In the genomic region with DNA sequence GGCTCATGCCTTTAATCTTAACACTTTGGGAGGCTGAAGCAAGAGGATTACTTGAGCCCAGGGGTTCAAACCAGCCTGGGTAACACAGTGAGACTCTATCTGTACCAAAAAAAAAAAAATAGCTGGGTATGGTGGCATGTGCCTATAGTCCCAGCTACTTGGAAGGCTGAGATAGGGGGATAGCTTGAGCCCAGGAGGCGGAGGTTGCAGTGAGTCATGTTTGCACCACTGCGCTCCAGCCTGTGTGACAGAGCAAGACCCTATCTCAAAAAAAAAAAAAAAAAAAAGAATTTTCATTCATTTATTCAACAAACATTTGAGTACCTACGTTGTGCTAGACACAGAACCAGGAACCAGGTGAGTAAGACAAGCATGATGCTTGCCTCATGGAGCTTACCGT, we compare ENCODE assay signal across 1 cellular context.
TF ChIP-seq lines count a peak whose summit lies in the region.

No MANE protein-coding gene starts in this region.

TF ChIP-seq in HepG2, 621 proteins besides CTCF, POLR2A, EP300 and RAD21:
- TF ChIP-seq ERF (CRISPR knock-in tag; IDR thresholded peaks at IDR 0.05), result 0 out of 2 replicates have a peak, but pooled peaks have one; percentile 1
- no peak for TF ChIP-seq MAZ (IDR thresholded peaks at IDR 0.05; ENCODE audit: borderline replicate concordance, low read depth, low read length)
- TF ChIP-seq MAZ (CRISPR knock-in tag; IDR thresholded peaks at IDR 0.05; ENCODE audit: low read depth), result 0 out of 2 replicates have a peak, but pooled peaks have one; percentile 28
- TF ChIP-seq, protein P1, sequence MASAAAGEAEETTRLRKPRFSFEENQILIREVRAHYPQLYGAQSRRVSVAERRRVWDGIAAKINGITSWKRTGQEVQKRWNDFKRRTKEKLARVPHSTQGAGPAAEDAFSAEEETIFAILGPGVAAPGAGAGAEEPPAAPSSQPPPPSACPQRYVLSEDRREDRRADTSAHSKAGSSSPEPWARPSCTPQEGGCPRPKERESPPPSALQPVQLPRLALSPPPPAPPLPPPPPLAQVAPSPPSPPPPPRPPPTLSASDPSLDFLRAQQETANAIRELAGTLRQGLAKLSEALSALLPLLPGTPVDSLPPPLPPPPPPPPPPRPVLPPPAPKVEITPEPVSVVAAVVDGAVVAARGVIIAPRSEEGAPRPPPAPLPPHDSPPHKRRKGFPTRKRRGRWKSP (CRISPR knock-in tag; IDR thresholded peaks at IDR 0.05), result no peak
